ENCODE assay signal across 18 cellular contexts in genomic region chr4:145876531-145877180, GRCh38.
DNase-seq lines count a peak whose midpoint lies in the region; ATAC-seq and TF ChIP-seq lines count a peak whose summit lies in the region.
"Had no signal": no experiment of that assay in that cellular context is flagged by ENCODE, and none has a peak within 500 bp of the region (broad histone marks: within the 10 kb centered on the region; RNA-seq: fewer than 3 reads in every experiment).

No MANE protein-coding gene starts in this region.

- no peak overlapping the region for H3K4me3 Mint-ChIP-seq in mesothelial cell of epicardium
- no peak overlapping the region for H3K4me3 Mint-ChIP-seq in stimulated activated effector memory CD8-positive, alpha-beta T cell treated with anti-CD3 and anti-CD28 coated beads, Interleukin-12 subunit alpha, Interleukin-12 subunit beta, amount 100 ng/mL, for 72 hours
- H3K4me3 Mint-ChIP-seq: CD14-positive monocyte; CD4-positive, alpha-beta memory T cell; GM23338 had no signal

- no peaks in the 10 kb centered on the region for H3K9me3 Mint-ChIP-seq in mesothelial cell of epicardium
- H3K9me3 Mint-ChIP-seq in stimulated activated effector memory CD8-positive, alpha-beta T cell treated with anti-CD3 and anti-CD28 coated beads, Interleukin-12 subunit alpha, Interleukin-12 subunit beta, amount 100 ng/mL, for 72 hours: no peaks in the 10 kb centered on the region
- H3K9me3 Mint-ChIP-seq: CD4-positive, alpha-beta memory T cell; GM23338 had no signal

- intact Hi-C loops in left ventricle myocardium superior (cut with micrococcal nuclease) (no loop called here), left cardiac atrium (cut with DNase I) (no loop called here)

- peaks cover 29% of the 10 kb centered on the region for H3K4me1 Mint-ChIP-seq in mesothelial cell of epicardium
- peaks cover 21% of the 10 kb centered on the region for H3K4me1 Mint-ChIP-seq in stimulated activated effector memory CD8-positive, alpha-beta T cell treated with anti-CD3 and anti-CD28 coated beads, Interleukin-12 subunit alpha, Interleukin-12 subunit beta, amount 100 ng/mL, for 72 hours

- no peak for TF ChIP-seq CTCF in mesothelial cell of epicardium (IDR thresholded peaks at IDR 0.05; ENCODE audit: unreplicated experiment)

- peak; percentile 32 for ATAC-seq in left ventricle myocardium superior
- no peak for ATAC-seq in left cardiac atrium
- no peak for ATAC-seq in stimulated activated effector memory CD8-positive, alpha-beta T cell treated with anti-CD3 and anti-CD28 coated beads, Interleukin-12 subunit alpha, Interleukin-12 subunit beta, amount 100 ng/mL, for 72 hours
- ATAC-seq: A549, GM12878, GM23338, K562 had no signal

- peaks cover 33% of the 10 kb centered on the region for H3K36me3 Mint-ChIP-seq in mesothelial cell of epicardium
- peaks cover 48% of the 10 kb centered on the region for H3K36me3 Mint-ChIP-seq in stimulated activated effector memory CD8-positive, alpha-beta T cell treated with anti-CD3 and anti-CD28 coated beads, Interleukin-12 subunit alpha, Interleukin-12 subunit beta, amount 100 ng/mL, for 72 hours
- H3K36me3 Mint-ChIP-seq: CD14-positive monocyte had no signal

- H3K27ac Mint-ChIP-seq in mesothelial cell of epicardium: peak overlapping the region; percentile 15
- H3K27ac Mint-ChIP-seq in stimulated activated effector memory CD8-positive, alpha-beta T cell treated with anti-CD3 and anti-CD28 coated beads, Interleukin-12 subunit alpha, Interleukin-12 subunit beta, amount 100 ng/mL, for 72 hours: no peak overlapping the region
- H3K27ac Mint-ChIP-seq: CD14-positive monocyte; CD4-positive, alpha-beta memory T cell had no signal

- no peaks in the 10 kb centered on the region for H3K27me3 Mint-ChIP-seq in mesothelial cell of epicardium (ENCODE audit: low read depth)
- H3K27me3 Mint-ChIP-seq: CD4-positive, alpha-beta memory T cell had no signal

- DNase-seq in left ventricle myocardium superior: no peak
- DNase-seq in left cardiac atrium: no peak
- peak; percentile 12 for DNase-seq in NCI-H226
- no peak for DNase-seq in mesothelial cell of epicardium (ENCODE audit: low spot score in 2 of 2, unreplicated experiment in 2 of 2)
- DNase-seq in NCI-H2081 (lab: John Stamatoyannopoulos, UW): no peak
- no peak for DNase-seq in stimulated activated effector memory CD8-positive, alpha-beta T cell treated with anti-CD3 and anti-CD28 coated beads, Interleukin-12 subunit alpha, Interleukin-12 subunit beta, amount 100 ng/mL, for 72 hours (ENCODE audit: low spot score in 2 of 2)
- DNase-seq in SIG-M5 (lab: John Stamatoyannopoulos, UW): no peak
- DNase-seq: AML-193; CD4-positive, alpha-beta memory T cell; DMS153; DMS79; HCEC 1CT; IMR-90 had no signal
